Comparison of ENCODE assay signal across 23 cellular contexts in the genomic region with DNA sequence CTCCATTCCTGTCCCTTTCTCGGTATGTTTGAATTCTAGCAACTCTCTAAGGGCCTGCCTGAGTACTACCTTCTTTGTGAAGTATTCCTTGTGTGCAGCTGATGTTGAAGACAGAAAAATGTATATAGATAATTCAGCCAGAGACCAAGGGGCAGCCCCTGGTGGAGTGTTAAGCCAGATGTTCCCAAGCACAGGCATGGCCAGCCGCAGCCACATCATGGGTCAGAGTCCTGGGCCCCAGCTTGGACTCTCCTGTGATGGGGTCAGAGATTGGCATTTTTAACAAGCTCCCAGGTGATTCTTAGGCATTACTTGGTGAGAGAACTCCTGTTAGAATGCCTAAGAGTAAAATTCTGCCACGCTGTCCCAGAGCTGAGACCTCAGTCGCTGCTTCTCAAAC.
"Had no signal": no experiment of that assay in that cellular context is flagged by ENCODE, and none has a peak within 500 bp of the region (broad histone marks: within the 10 kb centered on the region; RNA-seq: fewer than 3 reads in every experiment).

No MANE protein-coding gene starts in this region.

- H3K79me2 ChIP-seq: hepatocyte had no signal

- H3K36me3 Mint-ChIP-seq: activated naive CD8-positive, alpha-beta T cell treated with anti-CD3 and anti-CD28 coated beads, Interleukin-2, amount 10 ng/mL, durations not matched to agents 7 days and 5 days; mesothelial cell of epicardium; naive thymus-derived CD8-positive, alpha-beta T cell; neural progenitor cell had no signal

- H3K36me3 ChIP-seq: breast epithelium, colonic mucosa, left lung, neural progenitor cell, tibial nerve had no signal

- H3K4me2 ChIP-seq: hepatocyte, neural progenitor cell had no signal

- H3K27ac Mint-ChIP-seq: mesothelial cell of epicardium, neural progenitor cell had no signal

- H3K4me3 Mint-ChIP-seq: activated CD4-positive, alpha-beta memory T cell treated with anti-CD3 and anti-CD28 coated beads, Interleukin-2, amount 10 ng/mL, durations not matched to agents 7 days and 5 days; mesothelial cell of epicardium; neural progenitor cell had no signal

- H3K27me3 ChIP-seq: colonic mucosa, foreskin keratinocyte, hepatocyte, left lung, neural progenitor cell, tibial nerve had no signal

- H3K9me3 Mint-ChIP-seq: activated CD4-positive, alpha-beta memory T cell treated with anti-CD3 and anti-CD28 coated beads, Interleukin-2, amount 10 ng/mL, durations not matched to agents 7 days and 5 days; activated T-cell treated with anti-CD3 and anti-CD28 coated beads, Interleukin-2, amount 50 U/mL, for 4 hours; immature natural killer cell; mesothelial cell of epicardium; naive thymus-derived CD8-positive, alpha-beta T cell; neural progenitor cell had no signal

- H2AFZ ChIP-seq: hepatocyte, neural progenitor cell had no signal

- ATAC-seq: left lung; naive thymus-derived CD8-positive, alpha-beta T cell had no signal

- H3K27me3 Mint-ChIP-seq: activated naive CD8-positive, alpha-beta T cell treated with anti-CD3 and anti-CD28 coated beads, Interleukin-2, amount 10 ng/mL, durations not matched to agents 7 days and 5 days had no signal

- H3K4me3 ChIP-seq: breast epithelium, colonic mucosa, hepatocyte, left lung, lung, neural progenitor cell, tibial nerve had no signal

- H3K9ac ChIP-seq: neural progenitor cell had no signal

- H3K9me3 ChIP-seq: breast epithelium, colonic mucosa, left lung, tibial nerve had no signal

- H3K27ac ChIP-seq: breast epithelium, colonic mucosa, foreskin keratinocyte, hepatocyte, left lung, neural progenitor cell, tibial nerve had no signal

- H3K4me1 ChIP-seq: breast epithelium, foreskin keratinocyte, left lung had no signal

- DNase-seq: activated CD4-positive, alpha-beta memory T cell treated with anti-CD3 and anti-CD28 coated beads, Interleukin-2, amount 10 ng/mL, durations not matched to agents 7 days and 5 days; activated CD4-positive, alpha-beta T cell treated with anti-CD3 and anti-CD28 coated beads for 4 hours; activated naive CD4-positive, alpha-beta T cell treated with Interleukin-2 at 50 U/mL for 16 hours; activated naive CD8-positive, alpha-beta T cell treated with anti-CD3 and anti-CD28 coated beads, Interleukin-2, amount 10 ng/mL, durations not matched to agents 7 days and 5 days; activated T-cell treated with anti-CD3 and anti-CD28 coated beads, Interleukin-2, amount 50 U/mL, for 4 hours; amniotic stem cell; colonic mucosa; glutamatergic neuron; immature natural killer cell; kidney glomerular epithelial cell; left lung; naive thymus-derived CD8-positive, alpha-beta T cell; posterior cingulate gyrus; stimulated activated CD4-positive, alpha-beta T cell treated with anti-CD3 and anti-CD28 coated beads, Interleukin-2, amount 100 ng/mL, for 48 hours; stimulated activated naive CD4-positive, alpha-beta T cell treated with Interleukin-2 at 50 U/mL for 16 hours; T-helper 9 cell had no signal
